16 cellular contexts compared by ENCODE assay signal in the genomic region with DNA sequence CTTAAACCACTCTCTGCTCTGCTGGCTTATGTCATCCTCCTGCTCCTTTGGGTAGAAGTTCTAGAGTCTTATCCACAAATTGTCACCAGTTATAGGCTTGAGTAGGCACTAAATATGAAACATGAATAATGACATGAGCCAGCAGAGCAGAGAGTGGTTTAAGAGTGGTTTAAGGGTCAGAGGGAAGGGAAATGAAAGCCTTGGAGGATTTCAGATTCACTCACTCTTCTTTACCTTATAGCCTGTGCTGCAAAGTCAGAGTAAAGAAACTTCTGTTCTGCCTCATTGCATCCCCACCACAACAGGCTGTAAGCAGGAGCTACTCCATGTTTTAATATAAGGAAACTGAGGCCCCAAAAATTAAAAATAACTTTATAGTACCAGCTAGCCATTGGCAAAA.
DNase-seq lines count a peak whose midpoint lies in the region; ATAC-seq and TF ChIP-seq lines count a peak whose summit lies in the region.
"Had no signal": no experiment of that assay in that cellular context is flagged by ENCODE, and none has a peak within 500 bp of the region (broad histone marks: within the 10 kb centered on the region; RNA-seq: fewer than 3 reads in every experiment).

No MANE protein-coding gene starts in this region.

- H3K14ac ChIP-seq in H9 (ENCODE audit: insufficient read depth, low read length), result no peak overlapping the region

- no peak overlapping the region for H3K27ac Mint-ChIP-seq in activated naive CD8-positive, alpha-beta T cell treated with anti-CD3 and anti-CD28 coated beads, Interleukin-2, amount 50 U/mL, for 24 hours
- H3K27ac Mint-ChIP-seq in H9, result no peak overlapping the region
- H3K27ac Mint-ChIP-seq: mesothelial cell of epicardium, progenitor cell of endocrine pancreas, T-helper 17 cell had no signal

- H2BK12ac ChIP-seq in H9 (ENCODE audit: insufficient read length, low read depth, low read length), result no peak overlapping the region

- H3K18ac ChIP-seq in H9 (ENCODE audit: insufficient read length, low read depth, low read length), result no peak overlapping the region

- H3K4me2 ChIP-seq in H9 (ENCODE audit: insufficient read depth, insufficient read length, low read length), result no peak overlapping the region
- H3K4me2 ChIP-seq: hepatocyte had no signal

- H3K9me3 Mint-ChIP-seq in activated naive CD8-positive, alpha-beta T cell treated with anti-CD3 and anti-CD28 coated beads, Interleukin-2, amount 50 U/mL, for 24 hours, result peaks cover 4% of the 10 kb centered on the region
- H3K9me3 Mint-ChIP-seq in H9, result no peaks in the 10 kb centered on the region

- no peak overlapping the region for H4K8ac ChIP-seq in H9 (replicated peaks; ENCODE audit: insufficient read length, low read depth, low read length)

- no peak overlapping the region for H2BK120ac ChIP-seq in H9 (ENCODE audit: low read depth, low read length, poor library complexity, severe bottlenecking)

- no peaks in the 10 kb centered on the region for H3K23me2 ChIP-seq in H9 (ENCODE audit: insufficient read length, low read depth, low read length, poor library complexity, severe bottlenecking)

- H3K27me3 Mint-ChIP-seq in activated naive CD8-positive, alpha-beta T cell treated with anti-CD3 and anti-CD28 coated beads, Interleukin-2, amount 50 U/mL, for 24 hours, result no peaks in the 10 kb centered on the region
- no peaks in the 10 kb centered on the region; the same call in 1 of the 2 replicates for H3K27me3 Mint-ChIP-seq in H9 (ENCODE audit: low read depth)
- H3K27me3 Mint-ChIP-seq: T-helper 17 cell had no signal

- no peaks in the 10 kb centered on the region for H3K79me1 ChIP-seq in H9 (ENCODE audit: insufficient read depth, low read depth, low read length, poor library complexity, severe bottlenecking)

- H2BK15ac ChIP-seq in H9 (ENCODE audit: low read depth, low read length), result no peak overlapping the region

- H3K4me1 ChIP-seq in H9 (ENCODE audit: insufficient read depth, low read length), result no peaks in the 10 kb centered on the region
- H3K4me1 ChIP-seq: Caco-2, thyroid gland had no signal

- no peak overlapping the region for H2AFZ ChIP-seq in H9 (ENCODE audit: low read length)
- H2AFZ ChIP-seq: hepatocyte had no signal

- H3K4me1 Mint-ChIP-seq in activated naive CD8-positive, alpha-beta T cell treated with anti-CD3 and anti-CD28 coated beads, Interleukin-2, amount 50 U/mL, for 24 hours, result no peaks in the 10 kb centered on the region
- peaks cover 4 to 14% of the 10 kb centered on the region in 2 experiments for H3K4me1 Mint-ChIP-seq in H9

- H2AK5ac ChIP-seq in H9 (ENCODE audit: insufficient read length, low read length), result no peak overlapping the region

- H2BK20ac ChIP-seq in H9 (ENCODE audit: low read depth, low read length, poor library complexity, severe bottlenecking), result no peak overlapping the region

- H3K4ac ChIP-seq in H9 (ENCODE audit: low read depth, low read length), result no peak overlapping the region

- no peaks in the 10 kb centered on the region for H3K27me3 ChIP-seq in H9 (ENCODE audit: insufficient read depth, low read length)
- H3K27me3 ChIP-seq: hepatocyte, thyroid gland had no signal

- no peak overlapping the region for H4K5ac ChIP-seq in H9 (ENCODE audit: insufficient read length, low read depth, low read length)

- H3K9ac ChIP-seq in H9 (ENCODE audit: extremely low read depth, insufficient read length, low read length), result no peak overlapping the region

- ATAC-seq in GM18861 (IDR thresholded peaks at IDR 0.05; ENCODE audit: unreplicated experiment) (peak; percentile 94), GM21447 (IDR thresholded peaks at IDR 0.05; ENCODE audit: unreplicated experiment) (peak; percentile 72), HG03060 (IDR thresholded peaks at IDR 0.05; ENCODE audit: low read depth, unreplicated experiment) (peak; percentile 99)
- ATAC-seq in activated naive CD8-positive, alpha-beta T cell treated with anti-CD3 and anti-CD28 coated beads, Interleukin-2, amount 50 U/mL, for 24 hours, result peak; percentile 24
- ATAC-seq: T-helper 17 cell had no signal

- H3K23ac ChIP-seq in H9 (ENCODE audit: insufficient read length, low read depth, low read length), result no peak overlapping the region

- H3K27ac ChIP-seq in H9 (ENCODE audit: insufficient read length, low read depth, low read length), result no peak overlapping the region
- H3K27ac ChIP-seq: hepatocyte, thyroid gland had no signal

- H3K56ac ChIP-seq in H9 (ENCODE audit: insufficient read length, low read depth, low read length), result no peak overlapping the region

- no peaks in the 10 kb centered on the region for H3K79me2 ChIP-seq in H9 (ENCODE audit: insufficient read depth, low read length)
- H3K79me2 ChIP-seq: hepatocyte had no signal

- H3T11ph ChIP-seq in H9 (ENCODE audit: low read length), result no peak overlapping the region

- no peak for TF ChIP-seq CTCF in H9 (conservative IDR thresholded peaks at IDR 0.05)

- H3K9me3 ChIP-seq in H9 (ENCODE audit: control insufficient read depth, low read depth, low read length), result no peaks in the 10 kb centered on the region
- H3K9me3 ChIP-seq: Caco-2, thyroid gland had no signal

- no peak for DNase-seq in activated naive CD8-positive, alpha-beta T cell treated with anti-CD3 and anti-CD28 coated beads, Interleukin-2, amount 50 U/mL, for 24 hours
- no peak for DNase-seq in activated CD4-positive, CD25-positive, alpha-beta regulatory T cell treated with anti-CD3 and anti-CD28 coated beads, Interleukin-2, amount 50 U/mL, for 72 hours
- DNase-seq in NCI-H774 (lab: John Stamatoyannopoulos, UW) (no peak), H9 (no peak), Kasumi-1 (lab: John Stamatoyannopoulos, UW) (no peak)
- DNase-seq: amygdala, Caco-2, OCI-M1, T-helper 17 cell, thyroid gland had no signal

- no peak overlapping the region for H4K91ac ChIP-seq in H9 (ENCODE audit: insufficient read length, low read depth, low read length)

- H4K20me1 ChIP-seq in H9 (ENCODE audit: control insufficient read depth, insufficient read depth, insufficient read length), result no peaks in the 10 kb centered on the region

- no peaks in the 10 kb centered on the region for H3K36me3 Mint-ChIP-seq in activated naive CD8-positive, alpha-beta T cell treated with anti-CD3 and anti-CD28 coated beads, Interleukin-2, amount 50 U/mL, for 24 hours (ENCODE audit: low read depth)
- H3K36me3 Mint-ChIP-seq in H9 (ENCODE audit: insufficient read depth in 1 of 3, low read depth in 3 of 3), result no peaks in the 10 kb centered on the region

- H2BK5ac ChIP-seq in H9 (ENCODE audit: insufficient read length, low read length), result no peak overlapping the region

- H3K4me3 Mint-ChIP-seq in activated naive CD8-positive, alpha-beta T cell treated with anti-CD3 and anti-CD28 coated beads, Interleukin-2, amount 50 U/mL, for 24 hours, result no peak overlapping the region
- H3K4me3 Mint-ChIP-seq in H9, result no peak overlapping the region
- H3K4me3 Mint-ChIP-seq: mesothelial cell of epicardium, T-helper 17 cell had no signal

Comparison
In these comparisons a context has a peak if more than half of its experiments do, and no peak if none do; other contexts are left out.
1. ATAC-seq: peak in every context shown above with its lines; median percentile 99 in HG03060; 94 in GM18861; 72 in GM21447; 24 in activated naive CD8-positive, alpha-beta T cell treated with anti-CD3 and anti-CD28 coated beads, Interleukin-2, amount 50 U/mL, for 24 hours.